ENCODE assay signal across 8 cellular contexts in the genomic region with DNA sequence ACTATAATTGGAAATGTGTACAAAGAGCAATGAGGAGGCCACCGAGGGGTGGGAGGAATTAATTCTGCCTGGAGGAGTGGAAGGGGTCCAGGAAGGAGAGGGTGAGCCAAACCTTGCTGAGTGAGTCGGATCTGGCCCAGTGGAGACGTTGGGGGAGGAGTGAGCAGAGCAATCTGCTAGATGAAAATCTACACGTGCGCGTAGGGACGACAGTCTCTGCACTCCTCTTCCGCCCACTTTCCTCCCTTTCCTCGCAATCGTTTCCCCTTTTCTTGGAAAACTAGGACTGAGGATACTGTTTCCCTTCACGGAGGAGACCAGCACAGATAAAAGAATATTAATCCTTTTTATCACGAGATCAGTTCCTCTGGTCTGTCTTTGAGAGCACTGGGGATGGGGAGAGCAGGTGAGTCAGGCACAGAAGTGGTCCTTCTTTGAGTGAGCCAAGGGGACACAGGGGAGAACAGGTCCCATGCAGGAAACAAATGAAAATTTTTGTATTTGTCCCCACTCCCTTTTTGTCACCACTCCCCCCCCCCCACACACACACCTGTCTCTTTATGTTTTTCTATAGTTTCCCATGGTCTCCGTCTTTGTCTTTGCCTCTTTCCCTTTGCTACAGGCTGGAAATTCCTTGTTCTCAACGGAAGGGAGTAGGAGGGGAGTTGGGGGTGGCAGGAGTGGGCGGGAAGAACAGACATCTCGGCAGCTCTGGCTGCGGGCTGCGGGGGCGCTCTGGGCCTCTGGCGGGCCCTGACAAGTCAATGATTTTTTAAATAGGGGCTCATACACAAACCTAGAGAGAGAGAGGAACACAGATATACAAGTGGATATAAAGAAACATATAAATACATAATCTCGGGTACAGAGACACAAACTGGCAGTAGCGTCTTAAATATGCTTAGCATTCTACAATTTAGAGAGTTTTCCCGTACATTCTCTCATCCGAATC. TPM values are rescaled to one million over a fixed set of nuclear protein-coding genes. Genes with fewer than 3 reads are reported as not detected.
DNase-seq lines count a peak whose midpoint lies in the region; ATAC-seq, FAIRE-seq and TF ChIP-seq lines count a peak whose summit lies in the region.

No MANE protein-coding gene starts in this region.

- H3K27me3 Mint-ChIP-seq in Calu3 (ENCODE audit: unreplicated experiment) (no peaks in the 10 kb centered on the region), MCF 10A (ENCODE audit: insufficient read depth, unreplicated experiment) (no peaks in the 10 kb centered on the region)

- DNase-seq in Calu3 (peak; percentile 62), HTR-8/SVneo (ENCODE audit: insufficient read length, low spot score) (peak; percentile 69), T follicular helper cell (ENCODE audit: low read depth) (peak; percentile 29), MCF 10A (ENCODE audit: unreplicated experiment) (peak; percentile 72), islet precursor cell (peak; percentile 94), NCI-H187 (lab: John Stamatoyannopoulos, UW) (no peak)
- peak; percentile 73 for DNase-seq in stimulated activated CD4-positive, alpha-beta T cell treated with anti-CD3 and anti-CD28 coated beads, Interleukin-15, amount 100 ng/mL, for 24 hours

- H3K4me1 Mint-ChIP-seq in Calu3 (ENCODE audit: low read depth, unreplicated experiment), result peaks cover 48% of the 10 kb centered on the region
- peaks cover 19% of the 10 kb centered on the region for H3K4me1 Mint-ChIP-seq in MCF 10A (ENCODE audit: insufficient read depth, unreplicated experiment)

- POLR2A ChIA-PET in MCF 10A (lab: Yijun Ruan, JAX), result interaction anchor here (0.6 to 16.5 kb wide), 14 partner anchors 8 to 726 kb away, joined by 3 to 610 read pairs (median 14); a partner anchor contains a TSS

- CTCF ChIA-PET in Calu3 (lab: Charles Lee) (interaction anchor here (0.6 to 4.5 kb wide), 6 partner anchors 17 to 289 kb away, joined by 3 to 49 read pairs (median 4); a partner anchor contains a TSS), MCF 10A (lab: Yijun Ruan, JAX) (interaction anchor here (1.2 to 2.1 kb wide), 4 partner anchors 16 to 25 kb away, joined by 5 to 8 read pairs (median 6); a partner anchor contains a TSS)

- TF ChIP-seq CTCF in Calu3 (IDR thresholded peaks at IDR 0.05; ENCODE audit: unreplicated experiment) (no peak), MCF 10A (IDR thresholded peaks at IDR 0.05; ENCODE audit: unreplicated experiment) (no peak)

- no peak for FAIRE-seq in HTR-8/SVneo (lab: Jason Lieb, UNC)

- H3K36me3 Mint-ChIP-seq in Calu3 (ENCODE audit: insufficient read depth, unreplicated experiment), result peaks cover 57% of the 10 kb centered on the region
- H3K36me3 Mint-ChIP-seq in MCF 10A (ENCODE audit: insufficient read depth, unreplicated experiment), result peaks cover 22% of the 10 kb centered on the region

- TSS peak; percentile 70 for BruUV-seq in Calu3 (replicated peaks; lab: Mats Ljungman, UMichigan)
- BruUV-seq in MCF 10A (replicated peaks; lab: Mats Ljungman, UMichigan), result TSS peak; percentile 66

- no peak for ATAC-seq in HG02798 (IDR thresholded peaks at IDR 0.05; ENCODE audit: poor library complexity, unreplicated experiment)

- H3K27ac Mint-ChIP-seq in Calu3 (ENCODE audit: unreplicated experiment) (peak overlapping the region; percentile 94), MCF 10A (ENCODE audit: low read depth, unreplicated experiment) (peak overlapping the region; percentile 94)

- H3K4me3 Mint-ChIP-seq in Calu3 (ENCODE audit: low read depth, unreplicated experiment) (peak overlapping the region; percentile 91), MCF 10A (ENCODE audit: unreplicated experiment) (peak overlapping the region; percentile 90)

- intact Hi-C loops in Calu3 (cut with micrococcal nuclease; ENCODE audit: unreplicated experiment) (no loop called here), MCF 10A (cut with micrococcal nuclease) (no loop called here)

- no peaks in the 10 kb centered on the region for H3K9me3 Mint-ChIP-seq in Calu3 (ENCODE audit: low read depth, unreplicated experiment)
- H3K9me3 Mint-ChIP-seq in MCF 10A (ENCODE audit: unreplicated experiment), result no peaks in the 10 kb centered on the region

RNA-seq across cellular contexts. Expression of a gene that starts 2.6 kb away (rescaled TPM):
- total RNA-seq in Calu3 (2022) (21.3 and 25.6 TPM in 2 replicates), MCF 10A (2022) (25.8 and 30.6 TPM in 2 replicates)

RNA-seq across cellular contexts. Expression of a gene that starts 7.7 kb away (rescaled TPM):
- 60.4 and 63.2 TPM in 2 replicates for total RNA-seq in Calu3 (2022)
- total RNA-seq in MCF 10A (2022), result 17.5 and 22.5 TPM in 2 replicates

RNA-seq across cellular contexts. Expression of a gene that starts 24.9 kb away (rescaled TPM):
- total RNA-seq in Calu3 (2022), result 213 and 243 TPM in 2 replicates
- total RNA-seq in MCF 10A (2022), result 99.7 and 122 TPM in 2 replicates

RNA-seq across cellular contexts. Expression of a gene that starts 36.3 kb away (rescaled TPM):
- total RNA-seq in Calu3 (2022) (0.31 and 1.5 TPM in 2 replicates), MCF 10A (2022) (0.12 and 0.42 TPM in 2 replicates)

RNA-seq across cellular contexts. Expression of a gene that starts 42.0 kb away (rescaled TPM):
- total RNA-seq in Calu3 (2022), result 12.4 and 16.6 TPM in 2 replicates
- total RNA-seq in MCF 10A (2022), result 18.9 and 25.3 TPM in 2 replicates

Comparison
In these comparisons a context has a peak if more than half of its experiments do, and no peak if none do; other contexts are left out.
1. DNase-seq: peak in Calu3 (single experiment), HTR-8/SVneo (single experiment), T follicular helper cell (single experiment), MCF 10A (single experiment), islet precursor cell (single experiment) and stimulated activated CD4-positive, alpha-beta T cell treated with anti-CD3 and anti-CD28 coated beads, Interleukin-15, amount 100 ng/mL, for 24 hours (single experiment); none in NCI-H187 (0 of 2).